Comparison of ENCODE assay signal across 13 cellular contexts in genomic region chr15:62732078-62732477, GRCh38.
"Had no signal": no experiment of that assay in that cellular context is flagged by ENCODE, and none has a peak within 500 bp of the region (broad histone marks: within the 10 kb centered on the region; RNA-seq: fewer than 3 reads in every experiment).

No MANE protein-coding gene starts in this region.

- DNase-seq: activated T-cell treated with anti-CD3 and anti-CD28 coated beads, Interleukin-2, amount 50 U/mL, for 1 hour; anterior cingulate cortex; dorsolateral prefrontal cortex; kidney glomerular epithelial cell; ovary; stimulated activated CD4-positive, alpha-beta T cell treated with anti-CD3 and anti-CD28 coated beads, Interleukin-15, amount 100 ng/mL, for 24 hours; stimulated activated CD4-positive, alpha-beta T cell treated with anti-CD3 and anti-CD28 coated beads, Interleukin-4, amount 100 ng/mL, for 24 hours; stimulated activated naive CD8-positive, alpha-beta T cell treated with anti-CD3 and anti-CD28 coated beads, Interleukin-15, amount 100 ng/mL, for 72 hours; T-helper 2 cell had no signal

- H3K9me3 ChIP-seq: ovary, thoracic aorta had no signal

- ATAC-seq: activated CD4-positive, CD25-positive, alpha-beta regulatory T cell treated with anti-CD3 and anti-CD28 coated beads, Interleukin-2, amount 50 U/mL, for 24 hours; activated naive CD4-positive, alpha-beta T cell treated with anti-CD3 and anti-CD28 coated beads, Interleukin-2, amount 50 U/mL, for 72 hours; stimulated activated naive CD8-positive, alpha-beta T cell treated with anti-CD3 and anti-CD28 coated beads, Interleukin-15, amount 100 ng/mL, for 72 hours had no signal

- H3K36me3 ChIP-seq: ovary had no signal

- H3K27ac ChIP-seq: dorsolateral prefrontal cortex, hepatocyte, ovary, thoracic aorta had no signal

- H3K4me3 ChIP-seq: dorsolateral prefrontal cortex, hepatocyte, ovary, thoracic aorta had no signal

- H3K27me3 ChIP-seq: dorsolateral prefrontal cortex, hepatocyte, ovary had no signal
